16 cellular contexts compared by ENCODE assay signal in genomic region chr20:33837096-33837830, GRCh38. TPM values are rescaled to one million over a fixed set of nuclear protein-coding genes. Genes with fewer than 3 reads are reported as not detected.
DNase-seq lines count a peak whose midpoint lies in the region; ATAC-seq and TF ChIP-seq lines count a peak whose summit lies in the region.
"Had no signal": no experiment of that assay in that cellular context is flagged by ENCODE, and none has a peak within 500 bp of the region (broad histone marks: within the 10 kb centered on the region; RNA-seq: fewer than 3 reads in every experiment).

No MANE protein-coding gene starts in this region.

- peaks cover 0 to 2% (median 0%) of the 10 kb centered on the region in 7 donors for H3K9me3 Mint-ChIP-seq in CD14-positive monocyte
- H3K9me3 Mint-ChIP-seq in CD8-positive, alpha-beta memory T cell: no peaks in the 10 kb centered on the region
- H3K9me3 Mint-ChIP-seq in activated CD8-positive, alpha-beta T cell treated with anti-CD3 and anti-CD28 coated beads for 36 hours: no peaks in the 10 kb centered on the region

- H3K27me3 ChIP-seq in CD8-positive, alpha-beta memory T cell (ENCODE audit: insufficient read depth, low read length, poor library complexity, severe bottlenecking): no peaks in the 10 kb centered on the region
- no peaks in the 10 kb centered on the region for H3K27me3 ChIP-seq in mucosa of rectum (ENCODE audit: control insufficient read depth in 2 of 2, insufficient read depth in 2 of 2, low read length in 2 of 2)

- DNase-seq in CD14-positive monocyte (ENCODE audit: low spot score) (no peak), NCI-H2107 treated with DMSO at 0.1 percent for 48 hours (lab: John Stamatoyannopoulos, UW; ENCODE audit: unreplicated experiment) (no peak), pons (ENCODE audit: low spot score) (no peak)
- DNase-seq in CD8-positive, alpha-beta memory T cell: no peak
- no peak for DNase-seq in activated CD8-positive, alpha-beta T cell treated with anti-CD3 and anti-CD28 coated beads for 36 hours
- DNase-seq: activated CD4-positive, alpha-beta T cell treated with anti-CD3 and anti-CD28 coated beads for 1 hour; activated effector memory CD4-positive, alpha-beta T cell treated with Interleukin-2 at 50 U/mL for 16 hours; head of caudate nucleus; KG1; NCI-H1436 treated with DMSO at 0.1 percent for 48 hours; PC-9; stimulated activated CD4-positive, alpha-beta T cell treated with anti-CD3 and anti-CD28 coated beads, Interleukin-4, amount 100 ng/mL, for 4 hours; stimulated activated naive CD4-positive, alpha-beta T cell; SW 1271 had no signal

- TF ChIP-seq CTCF in CD14-positive monocyte (IDR thresholded peaks at IDR 0.05): no peak
- no peak for TF ChIP-seq CTCF in activated CD8-positive, alpha-beta T cell treated with anti-CD3 and anti-CD28 coated beads for 36 hours (IDR thresholded peaks at IDR 0.05)

- intact Hi-C loops in CD14-positive monocyte (cut with micrococcal nuclease): no loop called here
- intact Hi-C loops in activated CD8-positive, alpha-beta T cell treated with anti-CD3 and anti-CD28 coated beads for 36 hours (cut with micrococcal nuclease): no loop called here

- peaks cover 36 to 70% of the 10 kb centered on the region in 2 donors for H3K36me3 Mint-ChIP-seq in CD14-positive monocyte
- peaks cover 0 to 33% (median 18%) of the 10 kb centered on the region in 3 donors for H3K36me3 Mint-ChIP-seq in CD8-positive, alpha-beta memory T cell
- H3K36me3 Mint-ChIP-seq in activated CD8-positive, alpha-beta T cell treated with anti-CD3 and anti-CD28 coated beads for 36 hours (ENCODE audit: low read depth): peaks cover 21% of the 10 kb centered on the region

- H3K4me3 ChIP-seq in CD8-positive, alpha-beta memory T cell (ENCODE audit: low read length): no peak overlapping the region
- no peak overlapping the region for H3K4me3 ChIP-seq in mucosa of rectum (ENCODE audit: low read length in 2 of 2)
- H3K4me3 ChIP-seq: PC-9 had no signal

- POLR2A ChIA-PET in CD8-positive, alpha-beta memory T cell (lab: Charles Lee): no interaction called here
- POLR2A ChIA-PET in activated CD8-positive, alpha-beta T cell treated with anti-CD3 and anti-CD28 coated beads for 36 hours (lab: Charles Lee): interaction anchor here (0.7 kb wide), 1 partner anchor 26 kb away, joined by 3 read pairs; no protein-coding TSS in a partner anchor

- H3K27ac Mint-ChIP-seq in CD14-positive monocyte: peak overlapping the region; percentile 16 to 81 (median 57)
- H3K27ac Mint-ChIP-seq in CD8-positive, alpha-beta memory T cell: peak overlapping the region in 5 of 8 donors; percentile 15 to 81 (median 52)
- H3K27ac Mint-ChIP-seq in activated CD8-positive, alpha-beta T cell treated with anti-CD3 and anti-CD28 coated beads for 36 hours: peak overlapping the region; percentile 68

- H3K27ac ChIP-seq in CD8-positive, alpha-beta memory T cell (ENCODE audit: low read depth, low read length): no peak overlapping the region
- peak overlapping the region; percentile 74 to 75 for H3K27ac ChIP-seq in mucosa of rectum (ENCODE audit: low read depth in 2 of 2, low read length in 2 of 2)
- H3K27ac ChIP-seq: PC-9 had no signal

- H3K9me3 ChIP-seq in CD8-positive, alpha-beta memory T cell (ENCODE audit: low read length): no peaks in the 10 kb centered on the region
- H3K9me3 ChIP-seq in mucosa of rectum (ENCODE audit: control insufficient read depth in 2 of 2, low read length in 2 of 2): no peaks in the 10 kb centered on the region

- peaks cover 0 to 9% (median 5%) of the 10 kb centered on the region in 3 donors for H3K27me3 Mint-ChIP-seq in CD14-positive monocyte (ENCODE audit: low read depth in 3 of 3)
- no peaks in the 10 kb centered on the region for H3K27me3 Mint-ChIP-seq in CD8-positive, alpha-beta memory T cell
- no peaks in the 10 kb centered on the region for H3K27me3 Mint-ChIP-seq in activated CD8-positive, alpha-beta T cell treated with anti-CD3 and anti-CD28 coated beads for 36 hours

- ATAC-seq in activated CD8-positive, alpha-beta T cell treated with anti-CD3 and anti-CD28 coated beads for 36 hours: peak; percentile 39
- no peak for ATAC-seq in HG03432 (IDR thresholded peaks at IDR 0.05; ENCODE audit: unreplicated experiment)

- peaks cover 43% of the 10 kb centered on the region for H3K4me1 ChIP-seq in CD8-positive, alpha-beta memory T cell (ENCODE audit: insufficient read depth, low read length)
- peaks cover 63 to 67% of the 10 kb centered on the region in 2 donors for H3K4me1 ChIP-seq in mucosa of rectum (ENCODE audit: control insufficient read depth in 2 of 2, insufficient read depth in 2 of 2, low read length in 2 of 2)

- H3K4me1 Mint-ChIP-seq in CD14-positive monocyte: peaks cover 68% of the 10 kb centered on the region
- H3K4me1 Mint-ChIP-seq in CD8-positive, alpha-beta memory T cell: peaks cover 75 to 94% (median 94%) of the 10 kb centered on the region in 3 donors
- H3K4me1 Mint-ChIP-seq in activated CD8-positive, alpha-beta T cell treated with anti-CD3 and anti-CD28 coated beads for 36 hours (ENCODE audit: low read depth): peaks cover 63% of the 10 kb centered on the region

- H3K36me3 ChIP-seq in CD8-positive, alpha-beta memory T cell (ENCODE audit: insufficient read depth, low read length): no peaks in the 10 kb centered on the region
- peaks cover 0 to 7% of the 10 kb centered on the region in 2 donors for H3K36me3 ChIP-seq in mucosa of rectum (ENCODE audit: control insufficient read depth in 2 of 2, insufficient read depth in 2 of 2, low read length in 2 of 2)

- H3K4me3 Mint-ChIP-seq in CD14-positive monocyte: no peak overlapping the region
- H3K4me3 Mint-ChIP-seq in CD8-positive, alpha-beta memory T cell: peak overlapping the region in 2 of 7 donors; percentile 10 to 46
- H3K4me3 Mint-ChIP-seq in activated CD8-positive, alpha-beta T cell treated with anti-CD3 and anti-CD28 coated beads for 36 hours: no peak overlapping the region

- H3K9ac ChIP-seq in mucosa of rectum (ENCODE audit: low read depth in 1 of 2, low read length in 2 of 2): peak overlapping the region in 1 of 2 donors; percentile 36

- CTCF ChIA-PET in CD8-positive, alpha-beta memory T cell (lab: Charles Lee): interaction anchor here (2.3 kb wide), 1 partner anchor 11 kb away, joined by 6 read pairs; no protein-coding TSS in a partner anchor
- CTCF ChIA-PET in activated CD8-positive, alpha-beta T cell treated with anti-CD3 and anti-CD28 coated beads for 36 hours (lab: Charles Lee): interaction anchor here (1.4 to 1.5 kb wide), 2 partner anchors 12 to 78 kb away, joined by 3 to 4 read pairs; no protein-coding TSS in a partner anchor

RNA-seq across cellular contexts. Expression of gene CHMP4B, which starts 26.1 kb away (rescaled TPM):
- polyA plus RNA-seq in CD14-positive monocyte: 10 to 100 TPM in 1 of 2 donors, 1 to 10 TPM in 1; 7.1 to 10.0 TPM
- 10 to 100 TPM; 78.3 to 79.9 TPM for total RNA-seq in CD8-positive, alpha-beta memory T cell
- polyA plus RNA-seq in CD8-positive, alpha-beta memory T cell: 5.7 TPM
- total RNA-seq in activated CD8-positive, alpha-beta T cell treated with anti-CD3 and anti-CD28 coated beads for 36 hours: 10 to 100 TPM; 82.0 to 82.9 TPM
